1 cellular context compared by ENCODE assay signal in genomic region chr2:33634261-33634910, GRCh38.
TF ChIP-seq lines count a peak whose summit lies in the region.

No MANE protein-coding gene starts in this region.

TF ChIP-seq in GM23338, 12 proteins besides CTCF, POLR2A, EP300 and RAD21 (continued from another document):
- TF ChIP-seq REST (IDR thresholded peaks at IDR 0.05; ENCODE audit: unreplicated experiment) (no peak), POLR2AphosphoS5 (IDR thresholded peaks at IDR 0.05; ENCODE audit: low read depth) (no peak), ZNF331 (CRISPR knock-in tag; IDR thresholded peaks at IDR 0.05; ENCODE audit: low read depth) (no peak), JUNB (IDR thresholded peaks at IDR 0.05; ENCODE audit: unreplicated experiment) (no peak)
- TF ChIP-seq, protein P1, sequence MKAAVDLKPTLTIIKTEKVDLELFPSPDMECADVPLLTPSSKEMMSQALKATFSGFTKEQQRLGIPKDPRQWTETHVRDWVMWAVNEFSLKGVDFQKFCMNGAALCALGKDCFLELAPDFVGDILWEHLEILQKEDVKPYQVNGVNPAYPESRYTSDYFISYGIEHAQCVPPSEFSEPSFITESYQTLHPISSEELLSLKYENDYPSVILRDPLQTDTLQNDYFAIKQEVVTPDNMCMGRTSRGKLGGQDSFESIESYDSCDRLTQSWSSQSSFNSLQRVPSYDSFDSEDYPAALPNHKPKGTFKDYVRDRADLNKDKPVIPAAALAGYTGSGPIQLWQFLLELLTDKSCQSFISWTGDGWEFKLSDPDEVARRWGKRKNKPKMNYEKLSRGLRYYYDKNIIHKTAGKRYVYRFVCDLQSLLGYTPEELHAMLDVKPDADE (IDR thresholded peaks at IDR 0.05), result no peak
